8 cellular contexts compared by ENCODE assay signal in genomic region chr19:10390652-10391286, GRCh38. TPM values are rescaled to one million over a fixed set of nuclear protein-coding genes. Genes with fewer than 3 reads are reported as not detected.
A peak's percentile ranks its signal among the peaks of the same experiment; 100 is the strongest.
DNase-seq lines count a peak whose midpoint lies in the region; ATAC-seq and TF ChIP-seq lines count a peak whose summit lies in the region.

No MANE protein-coding gene starts in this region.

- DNase-seq in GDM1 (lab: John Stamatoyannopoulos, UW), result peak; percentile 42
- peak; percentile 66 for DNase-seq in M059J (ENCODE audit: low read depth)
- DNase-seq in adipocyte (ENCODE audit: low read depth), result peak; percentile 83
- DNase-seq in left ventricle myocardium inferior, result peak; percentile 61
- DNase-seq in gastrocnemius medialis, result peak in 1 of 2 donors; percentile 60

- no peak overlapping the region for H3K9ac ChIP-seq in SU-DHL-6 (ENCODE audit: low read length)
- H3K9ac ChIP-seq in adipocyte (ENCODE audit: low read length), result no peak overlapping the region

- H2AFZ ChIP-seq in SU-DHL-6 (ENCODE audit: low read depth, low read length, severe bottlenecking), result no peak overlapping the region

- H3K79me2 ChIP-seq in SU-DHL-6 (ENCODE audit: insufficient read depth, low read length), result no peaks in the 10 kb centered on the region

- H3K4me3 ChIP-seq in SU-DHL-6 (ENCODE audit: insufficient read depth, low read length, poor library complexity, severe bottlenecking) (no peak overlapping the region), adipocyte (ENCODE audit: low read length) (no peak overlapping the region), left ventricle myocardium inferior (no peak overlapping the region), gastrocnemius medialis (no peak overlapping the region)

- no peak overlapping the region for H3K4me2 ChIP-seq in SU-DHL-6 (ENCODE audit: low read depth, low read length, poor library complexity, severe bottlenecking)

- peak; percentile 52 to 57 for ATAC-seq in gastrocnemius medialis
- no peak for ATAC-seq in GM19324 (IDR thresholded peaks at IDR 0.05; ENCODE audit: low FRiP score, unreplicated experiment)
- ATAC-seq in GM21515 (IDR thresholded peaks at IDR 0.05; ENCODE audit: unreplicated experiment), result no peak

- H3K9me3 ChIP-seq in SU-DHL-6 (ENCODE audit: insufficient read depth, low read length) (no peaks in the 10 kb centered on the region), adipocyte (ENCODE audit: control insufficient read depth, low read length) (no peaks in the 10 kb centered on the region), left ventricle myocardium inferior (replicated peaks) (no peaks in the 10 kb centered on the region), gastrocnemius medialis (no peaks in the 10 kb centered on the region)

- no peak overlapping the region for H3K27ac ChIP-seq in SU-DHL-6 (ENCODE audit: low read depth, low read length)
- H3K27ac ChIP-seq in left ventricle myocardium inferior (replicated peaks), result peak overlapping the region; percentile 19
- H3K27ac ChIP-seq in gastrocnemius medialis, result no peak overlapping the region

- peaks cover 6% of the 10 kb centered on the region; the same call in 1 of the 2 replicates for H3F3A ChIP-seq in SU-DHL-6 (ENCODE audit: insufficient read depth)

- H3K27me3 ChIP-seq in SU-DHL-6 (ENCODE audit: low read length) (no peaks in the 10 kb centered on the region), adipocyte (replicated peaks; ENCODE audit: control insufficient read depth, insufficient read depth, low read length) (no peaks in the 10 kb centered on the region), left ventricle myocardium inferior (ENCODE audit: low read depth) (no peaks in the 10 kb centered on the region), gastrocnemius medialis (no peaks in the 10 kb centered on the region)

- no peak for TF ChIP-seq POLR2A in gastrocnemius medialis (IDR thresholded peaks at IDR 0.05)

- no peaks in the 10 kb centered on the region for H3K9me2 ChIP-seq in SU-DHL-6 (replicated peaks; ENCODE audit: insufficient read depth, low read length)

- H4K20me1 ChIP-seq in SU-DHL-6 (ENCODE audit: low read depth, low read length), result no peaks in the 10 kb centered on the region

- H3K4me1 ChIP-seq in adipocyte (ENCODE audit: control insufficient read depth, insufficient read depth, low read length), result no peaks in the 10 kb centered on the region
- H3K4me1 ChIP-seq in left ventricle myocardium inferior, result peaks cover 12% of the 10 kb centered on the region
- H3K4me1 ChIP-seq in gastrocnemius medialis, result peaks cover 0 to 7% of the 10 kb centered on the region in 2 donors

- in situ Hi-C loops in gastrocnemius medialis (cut with MboI; ENCODE audit: low sequenced_read_pairs in 4 of 4), result loop anchor here in 3 of 4 donors (10.0 to 25.0 kb wide), 2 partner anchors 286 to 453 kb away; partner anchors contain the start of genes OLFM2 (in 3 of the 3), ANGPTL6 (in 1 of the 3) and PPAN (in 1 of the 3)

- intact Hi-C loops in left ventricle myocardium inferior (cut with micrococcal nuclease), result loop anchor here (5.0 kb wide), 2 partner anchors 113 to 133 kb away; no protein-coding TSS in a partner anchor
- intact Hi-C loops in gastrocnemius medialis (cut with DNase I; ENCODE audit: low total_unique reads), result loop anchor here (2.0 to 10.0 kb wide), 2 partner anchors 460 to 984 kb away; partner anchors contain the start of gene SWSAP1

- no peaks in the 10 kb centered on the region for H3K36me3 ChIP-seq in SU-DHL-6 (ENCODE audit: low read length)
- peaks cover 44% of the 10 kb centered on the region for H3K36me3 ChIP-seq in adipocyte (ENCODE audit: control insufficient read depth, insufficient read depth, low read length, severe bottlenecking)
- peaks cover 50% of the 10 kb centered on the region for H3K36me3 ChIP-seq in left ventricle myocardium inferior
- H3K36me3 ChIP-seq in gastrocnemius medialis, result peaks cover 0 to 51% of the 10 kb centered on the region in 2 donors

- TF ChIP-seq CTCF in SU-DHL-6 (IDR thresholded peaks at IDR 0.05; ENCODE audit: insufficient read depth, low read length, poor library complexity, severe bottlenecking) (peak; percentile 89), left ventricle myocardium inferior (IDR thresholded peaks at IDR 0.05; ENCODE audit: borderline replicate concordance) (peak; percentile 85), gastrocnemius medialis (IDR thresholded peaks at IDR 0.05 in 4 of 5, conservative IDR thresholded peaks at IDR 0.05 in 1 of 5) (peak; percentile 70 to 89 (median 77))

RNA-seq across cellular contexts. Expression of gene TYK2, which starts 10.4 kb away (rescaled TPM):
- total RNA-seq in M059J (2014; rRNA removed; shearing (Covaris generic)), result 88.7 and 89.3 TPM in 2 replicates
- total RNA-seq in left ventricle myocardium inferior, result 55.1 TPM
- total RNA-seq in gastrocnemius medialis, result 10 to 100 TPM; 32.6 to 58.5 (median 50.9) TPM

RNA-seq across cellular contexts. Expression of gene CDC37, which starts 12.6 kb away (rescaled TPM):
- 109 and 233 TPM in 2 replicates for total RNA-seq in M059J (2014; rRNA removed; shearing (Covaris generic))
- total RNA-seq in left ventricle myocardium inferior (142 TPM), gastrocnemius medialis (100 to 1,000 TPM; 133 to 189 (median 163) TPM)

RNA-seq across cellular contexts. Expression of gene PDE4A, which starts 29.6 kb away (rescaled TPM):
- total RNA-seq in M059J (2014; rRNA removed; shearing (Covaris generic)), result 0.81 and 2.3 TPM in 2 replicates
- total RNA-seq in left ventricle myocardium inferior, result 20.0 TPM
- total RNA-seq in gastrocnemius medialis, result 10 to 100 TPM in 1 of 4 donors, 1 to 10 TPM in 3; 6.4 to 10.1 (median 8.4) TPM

RNA-seq across cellular contexts. Expression of gene ICAM3, which starts 51.3 kb away (rescaled TPM):
- total RNA-seq in M059J (2014; rRNA removed; shearing (Covaris generic)), result not detected in 2 replicates
- total RNA-seq in left ventricle myocardium inferior, result 31.3 TPM
- 1 to 10 TPM; 2.0 to 5.0 (median 3.2) TPM for total RNA-seq in gastrocnemius medialis

RNA-seq across cellular contexts. Expression of gene RAVER1, which starts 57.4 kb away (rescaled TPM):
- total RNA-seq in M059J (2014; rRNA removed; shearing (Covaris generic)), result 14.3 and 33.5 TPM in 2 replicates
- total RNA-seq in left ventricle myocardium inferior (11.1 TPM), gastrocnemius medialis (10 to 100 TPM; 10.0 to 15.9 (median 11.8) TPM)

Comparison
In these comparisons a context has a peak if more than half of its experiments do, and no peak if none do; other contexts are left out.
1. ATAC-seq: peak in gastrocnemius medialis (2 of 2); none in GM19324 (single experiment) and GM21515 (single experiment).
2. Peak in every context shown above with its lines, with median percentiles within 50 percentile points of each other: CTCF ChIP-seq.